1 cellular context compared by ENCODE assay signal in genomic region chrX:49175875-49176274, GRCh38.
TF ChIP-seq lines count a peak whose summit lies in the region.

No MANE protein-coding gene starts in this region.

TF ChIP-seq in WTC11, 78 proteins besides CTCF, POLR2A, EP300 and RAD21 (continued from another document):
- no peak for TF ChIP-seq IRF2 (CRISPR knock-in tag; IDR thresholded peaks at IDR 0.05; ENCODE audit: borderline replicate concordance, low read depth)
- no peak for TF ChIP-seq FOXK1 (CRISPR knock-in tag; IDR thresholded peaks at IDR 0.05)
- no peak for TF ChIP-seq NFE2L1 (CRISPR knock-in tag; IDR thresholded peaks at IDR 0.05)
